ENCODE assay signal across 19 cellular contexts in genomic region chr12:109121346-109121880, GRCh38.
"Had no signal": no experiment of that assay in that cellular context is flagged by ENCODE, and none has a peak within 500 bp of the region (broad histone marks: within the 10 kb centered on the region; RNA-seq: fewer than 3 reads in every experiment).

No MANE protein-coding gene starts in this region.

- FAIRE-seq: keratinocyte had no signal

- H3K36me3 ChIP-seq: colonic mucosa, esophagus squamous epithelium, prostate gland had no signal

- H3K9me3 ChIP-seq: colonic mucosa, esophagus squamous epithelium, prostate gland had no signal

- H3K9ac ChIP-seq: parathyroid adenoma had no signal

- H3K9me3 Mint-ChIP-seq: immature natural killer cell; naive thymus-derived CD4-positive, alpha-beta T cell; nephron progenitor cell; stimulated activated naive CD8-positive, alpha-beta T cell treated with anti-CD3 and anti-CD28 coated beads, Interleukin-15, Interleukin-2, amounts not matched to agents 100 ng/mL and 50 ng/mL, for 24 hours had no signal

- H3K4me1 ChIP-seq: colonic mucosa had no signal

- H3K27me3 Mint-ChIP-seq: naive thymus-derived CD4-positive, alpha-beta T cell; stimulated activated naive CD8-positive, alpha-beta T cell treated with anti-CD3 and anti-CD28 coated beads, Interleukin-15, Interleukin-2, amounts not matched to agents 100 ng/mL and 50 ng/mL, for 24 hours had no signal

- ATAC-seq: left ventricle myocardium superior; naive thymus-derived CD4-positive, alpha-beta T cell had no signal

- DNase-seq: caudate nucleus; colonic mucosa; dermis blood vessel endothelial cell; esophagus squamous epithelium; foreskin fibroblast; immature natural killer cell; left ventricle myocardium superior; mammary epithelial cell; naive thymus-derived CD4-positive, alpha-beta T cell; nephron progenitor cell; stimulated activated CD4-positive, alpha-beta T cell treated with anti-CD3 and anti-CD28 coated beads, Interleukin-12 subunit alpha, Interleukin-12 subunit beta, amount 100 ng/mL, for 4 hours; stimulated activated CD4-positive, alpha-beta T cell treated with anti-CD3 and anti-CD28 coated beads, Interleukin-2, amount 100 ng/mL, for 48 hours; substantia nigra; trophoblast cell had no signal

- H3K4me3 ChIP-seq: colonic mucosa, esophagus squamous epithelium, prostate gland, skin epidermis had no signal

- H3K27ac ChIP-seq: colonic mucosa, esophagus squamous epithelium, parathyroid adenoma, prostate gland, skin epidermis had no signal

- H3K27me3 ChIP-seq: colonic mucosa, esophagus squamous epithelium had no signal

- H2AFZ ChIP-seq: parathyroid adenoma had no signal

- H3K4me3 Mint-ChIP-seq: immature natural killer cell; naive thymus-derived CD4-positive, alpha-beta T cell; nephron progenitor cell; stimulated activated naive CD8-positive, alpha-beta T cell treated with anti-CD3 and anti-CD28 coated beads, Interleukin-15, Interleukin-2, amounts not matched to agents 100 ng/mL and 50 ng/mL, for 24 hours had no signal

- H3K27ac Mint-ChIP-seq: immature natural killer cell; naive thymus-derived CD4-positive, alpha-beta T cell; nephron progenitor cell; stimulated activated naive CD8-positive, alpha-beta T cell treated with anti-CD3 and anti-CD28 coated beads, Interleukin-15, Interleukin-2, amounts not matched to agents 100 ng/mL and 50 ng/mL, for 24 hours had no signal
